ENCODE assay signal across 8 cellular contexts in the genomic region with DNA sequence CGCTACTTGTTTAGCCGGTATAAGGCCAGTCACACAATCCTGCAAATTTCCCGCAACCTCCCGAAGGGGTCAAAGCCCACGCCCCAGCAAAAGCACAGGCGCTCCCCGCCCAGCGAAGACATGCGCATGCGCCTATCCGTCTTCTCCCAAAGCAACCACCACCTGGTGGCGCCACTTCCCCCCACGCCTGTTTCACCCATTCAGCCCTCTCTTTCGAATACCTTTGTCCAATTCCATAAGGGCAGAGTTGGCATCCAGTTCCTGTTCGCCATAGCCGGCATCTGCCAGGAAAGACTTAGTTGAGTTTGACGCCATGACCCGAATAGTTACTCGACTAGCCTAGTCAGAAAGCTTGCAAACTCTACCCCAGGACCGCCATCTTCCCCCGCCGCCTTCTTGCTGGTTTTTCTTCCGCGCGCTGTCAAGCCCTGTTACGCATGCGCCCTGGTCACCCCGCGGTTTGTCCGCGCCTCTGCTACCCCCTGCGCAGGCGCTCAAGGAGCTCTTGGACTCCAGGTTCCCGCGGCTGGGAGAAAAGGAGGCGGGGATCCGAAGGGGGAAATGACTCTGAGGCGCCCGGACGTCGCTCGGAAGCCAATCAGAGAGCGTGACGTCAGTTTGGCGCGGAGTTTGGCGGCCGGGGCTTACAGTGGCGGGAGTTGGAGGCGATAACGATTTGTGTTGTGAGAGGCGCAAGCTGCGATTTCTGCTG. TPM values are rescaled to one million over a fixed set of nuclear protein-coding genes. Genes with fewer than 3 reads are reported as not detected.
DNase-seq lines count a peak whose midpoint lies in the region; ATAC-seq lines count a peak whose summit lies in the region.

TSS of gene DTL (plus strand) at position 626 of the 712 bp plus-strand sequence. CDS start 143 bp downstream, outside the sequence.
TSS of gene INTS7 (minus strand) at position 435 of the 712 bp plus-strand sequence. CDS start at position 315, 120 bp downstream.

- DNase-seq in CD1c-positive myeloid dendritic cell (ENCODE audit: extremely low spot score) (peak; percentile 100), NCI-H748 (lab: John Stamatoyannopoulos, UW; ENCODE audit: unreplicated experiment) (peak; percentile 98), cortex of kidney (lab: John Stamatoyannopoulos, UW) (peak; percentile 60), left colon (peak; percentile 98 to 99)
- DNase-seq in activated CD4-positive, alpha-beta T cell treated with anti-CD3 and anti-CD28 coated beads, Interleukin-2, amount 50 U/mL, for 1 hour: peak; percentile 96
- peak; percentile 99 for DNase-seq in stimulated activated CD4-positive, alpha-beta T cell treated with anti-CD3 and anti-CD28 coated beads, Interleukin-1b, Interleukin-23, amount 100 ng/mL, for 48 hours

- intact Hi-C loops in left colon (cut with DNase I, micrococcal nuclease): no loop called here

- ATAC-seq in GM19372 (IDR thresholded peaks at IDR 0.05; ENCODE audit: low read depth, unreplicated experiment) (peak; percentile 69), HG03558 (IDR thresholded peaks at IDR 0.05; ENCODE audit: extremely low read depth, unreplicated experiment) (peak; percentile 63), left colon (peak; percentile 92)

RNA-seq across cellular contexts. Expression of gene DTL, which starts in this region (rescaled TPM):
- total RNA-seq in left colon: 1 to 10 TPM; 1.7 to 4.1 TPM

RNA-seq across cellular contexts. Expression of gene INTS7, which starts in this region (rescaled TPM):
- 10 to 100 TPM; 11.7 to 13.0 TPM for total RNA-seq in left colon

Comparison
In these comparisons a context has a peak if more than half of its experiments do, and no peak if none do; other contexts are left out.
1. Peak in every context shown above with its lines: DNase-seq and ATAC-seq.